In genomic region chr16:88415381-88416323, GRCh38 we compare ENCODE assay signal across 2 cellular contexts.
TF ChIP-seq lines count a peak whose summit lies in the region.

No MANE protein-coding gene starts in this region.

TF ChIP-seq in HEK293T, 16 proteins besides CTCF, POLR2A, EP300 and RAD21:
- TF ChIP-seq FOXM1 (IDR thresholded peaks at IDR 0.05; ENCODE audit: borderline replicate concordance) (no peak), NFRKB (IDR thresholded peaks at IDR 0.05) (no peak), LEF1 (IDR thresholded peaks at IDR 0.05; ENCODE audit: borderline replicate concordance) (no peak), PKNOX1 (IDR thresholded peaks at IDR 0.05) (peak; percentile 82)
TF ChIP-seq in HEK293T: peak in this region for 1.

TF ChIP-seq in K562, 482 proteins besides CTCF, POLR2A, EP300 and RAD21:
- TF ChIP-seq ZKSCAN8 (CRISPR knock-in tag; IDR thresholded peaks at IDR 0.05) (peak; percentile 86), RUNX1 (IDR thresholded peaks at IDR 0.05; ENCODE audit: low read depth) (no peak), CXXC5 (CRISPR knock-in tag; IDR thresholded peaks at IDR 0.05) (peak; percentile 47), ZNF766 (CRISPR knock-in tag; conservative IDR thresholded peaks at IDR 0.05) (peak; percentile 87), ZFX (CRISPR knock-in tag; IDR thresholded peaks at IDR 0.05) (no peak), MEIS2 (IDR thresholded peaks at IDR 0.05; ENCODE audit: partially characterized antibody) (peak; percentile 99), MAX (CRISPR knock-in tag; IDR thresholded peaks at IDR 0.05) (peak; percentile 18; the same call in 1 of the 2 replicates), CHD4 (IDR thresholded peaks at IDR 0.05; ENCODE audit: insufficient read depth, insufficient replicate concordance, low read depth, low read length, poor library complexity, severe bottlenecking) (peak; percentile 70), RCOR1 (IDR thresholded peaks at IDR 0.05; ENCODE audit: borderline replicate concordance in 1 of 2, low read depth in 2 of 2, low read length in 2 of 2) (0 out of 4 replicates have a peak, but pooled peaks of 1 of the 2 experiments have one; percentile 12), ZNF23 (CRISPR knock-in tag; IDR thresholded peaks at IDR 0.05) (no peak), GABPB1 (CRISPR knock-in tag; IDR thresholded peaks at IDR 0.05) (peak; percentile 29; the same call in 1 of the 2 replicates), MECOM (CRISPR knock-in tag; IDR thresholded peaks at IDR 0.05) (peak; percentile 65; the same call in 1 of the 2 replicates), ZBTB7A (IDR thresholded peaks at IDR 0.05; ENCODE audit: borderline replicate concordance, control insufficient read depth, low read depth, low read length) (peak; percentile 17; the same call in 1 of the 2 replicates), SMARCA5 (IDR thresholded peaks at IDR 0.05) (peak; percentile 35; the same call in 1 of the 2 replicates), KDM1A (IDR thresholded peaks at IDR 0.05) (peak; percentile 42 to 64), CTCFL (IDR thresholded peaks at IDR 0.05; ENCODE audit: borderline replicate concordance, insufficient read depth, low read depth, low read length, poor library complexity, severe bottlenecking) (peak; percentile 87), ZBTB5 (IDR thresholded peaks at IDR 0.05) (no peak), PKNOX1 (IDR thresholded peaks at IDR 0.05) (peak; percentile 97), RBM25 (IDR thresholded peaks at IDR 0.05; ENCODE audit: low read depth, low read length, severe bottlenecking) (peak; percentile 75), SMAD4 (CRISPR knock-in tag; conservative IDR thresholded peaks at IDR 0.05) (no peak), LEF1 (IDR thresholded peaks at IDR 0.05) (0 out of 2 replicates have a peak, but pooled peaks have one; percentile 36), SMC3 (conservative IDR thresholded peaks at IDR 0.05; ENCODE audit: insufficient read depth, low read depth, low read length) (0 out of 2 replicates have a peak, but pooled peaks have one; percentile 11), BCOR (IDR thresholded peaks at IDR 0.05) (peak; percentile 82)
- TF ChIP-seq, protein P1, sequence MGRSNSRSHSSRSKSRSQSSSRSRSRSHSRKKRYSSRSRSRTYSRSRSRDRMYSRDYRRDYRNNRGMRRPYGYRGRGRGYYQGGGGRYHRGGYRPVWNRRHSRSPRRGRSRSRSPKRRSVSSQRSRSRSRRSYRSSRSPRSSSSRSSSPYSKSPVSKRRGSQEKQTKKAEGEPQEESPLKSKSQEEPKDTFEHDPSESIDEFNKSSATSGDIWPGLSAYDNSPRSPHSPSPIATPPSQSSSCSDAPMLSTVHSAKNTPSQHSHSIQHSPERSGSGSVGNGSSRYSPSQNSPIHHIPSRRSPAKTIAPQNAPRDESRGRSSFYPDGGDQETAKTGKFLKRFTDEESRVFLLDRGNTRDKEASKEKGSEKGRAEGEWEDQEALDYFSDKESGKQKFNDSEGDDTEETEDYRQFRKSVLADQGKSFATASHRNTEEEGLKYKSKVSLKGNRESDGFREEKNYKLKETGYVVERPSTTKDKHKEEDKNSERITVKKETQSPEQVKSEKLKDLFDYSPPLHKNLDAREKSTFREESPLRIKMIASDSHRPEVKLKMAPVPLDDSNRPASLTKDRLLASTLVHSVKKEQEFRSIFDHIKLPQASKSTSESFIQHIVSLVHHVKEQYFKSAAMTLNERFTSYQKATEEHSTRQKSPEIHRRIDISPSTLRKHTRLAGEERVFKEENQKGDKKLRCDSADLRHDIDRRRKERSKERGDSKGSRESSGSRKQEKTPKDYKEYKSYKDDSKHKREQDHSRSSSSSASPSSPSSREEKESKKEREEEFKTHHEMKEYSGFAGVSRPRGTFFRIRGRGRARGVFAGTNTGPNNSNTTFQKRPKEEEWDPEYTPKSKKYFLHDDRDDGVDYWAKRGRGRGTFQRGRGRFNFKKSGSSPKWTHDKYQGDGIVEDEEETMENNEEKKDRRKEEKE (IDR thresholded peaks at IDR 0.05; ENCODE audit: borderline replicate concordance in 1 of 2, control insufficient read depth in 1 of 2, low read depth in 2 of 2, low read length in 1 of 2): no peak
- TF ChIP-seq, protein P2, sequence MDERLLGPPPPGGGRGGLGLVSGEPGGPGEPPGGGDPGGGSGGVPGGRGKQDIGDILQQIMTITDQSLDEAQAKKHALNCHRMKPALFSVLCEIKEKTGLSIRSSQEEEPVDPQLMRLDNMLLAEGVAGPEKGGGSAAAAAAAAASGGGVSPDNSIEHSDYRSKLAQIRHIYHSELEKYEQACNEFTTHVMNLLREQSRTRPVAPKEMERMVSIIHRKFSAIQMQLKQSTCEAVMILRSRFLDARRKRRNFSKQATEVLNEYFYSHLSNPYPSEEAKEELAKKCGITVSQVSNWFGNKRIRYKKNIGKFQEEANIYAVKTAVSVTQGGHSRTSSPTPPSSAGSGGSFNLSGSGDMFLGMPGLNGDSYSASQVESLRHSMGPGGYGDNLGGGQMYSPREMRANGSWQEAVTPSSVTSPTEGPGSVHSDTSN (CRISPR knock-in tag; IDR thresholded peaks at IDR 0.05; ENCODE audit: low read depth): peak; percentile 89
- TF ChIP-seq, protein P2 (tag; conservative IDR thresholded peaks at IDR 0.05; ENCODE audit: low read depth): peak; percentile 98
- TF ChIP-seq, protein P3, sequence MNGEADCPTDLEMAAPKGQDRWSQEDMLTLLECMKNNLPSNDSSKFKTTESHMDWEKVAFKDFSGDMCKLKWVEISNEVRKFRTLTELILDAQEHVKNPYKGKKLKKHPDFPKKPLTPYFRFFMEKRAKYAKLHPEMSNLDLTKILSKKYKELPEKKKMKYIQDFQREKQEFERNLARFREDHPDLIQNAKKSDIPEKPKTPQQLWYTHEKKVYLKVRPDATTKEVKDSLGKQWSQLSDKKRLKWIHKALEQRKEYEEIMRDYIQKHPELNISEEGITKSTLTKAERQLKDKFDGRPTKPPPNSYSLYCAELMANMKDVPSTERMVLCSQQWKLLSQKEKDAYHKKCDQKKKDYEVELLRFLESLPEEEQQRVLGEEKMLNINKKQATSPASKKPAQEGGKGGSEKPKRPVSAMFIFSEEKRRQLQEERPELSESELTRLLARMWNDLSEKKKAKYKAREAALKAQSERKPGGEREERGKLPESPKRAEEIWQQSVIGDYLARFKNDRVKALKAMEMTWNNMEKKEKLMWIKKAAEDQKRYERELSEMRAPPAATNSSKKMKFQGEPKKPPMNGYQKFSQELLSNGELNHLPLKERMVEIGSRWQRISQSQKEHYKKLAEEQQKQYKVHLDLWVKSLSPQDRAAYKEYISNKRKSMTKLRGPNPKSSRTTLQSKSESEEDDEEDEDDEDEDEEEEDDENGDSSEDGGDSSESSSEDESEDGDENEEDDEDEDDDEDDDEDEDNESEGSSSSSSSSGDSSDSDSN (IDR thresholded peaks at IDR 0.05; ENCODE audit: borderline replicate concordance in 1 of 2, low read depth in 2 of 2, low read length in 2 of 2): 0 out of 4 replicates have a peak, but pooled peaks of 1 of the 2 experiments have one; percentile 29
